Comparison of ENCODE assay signal across 14 cellular contexts in the genomic region with DNA sequence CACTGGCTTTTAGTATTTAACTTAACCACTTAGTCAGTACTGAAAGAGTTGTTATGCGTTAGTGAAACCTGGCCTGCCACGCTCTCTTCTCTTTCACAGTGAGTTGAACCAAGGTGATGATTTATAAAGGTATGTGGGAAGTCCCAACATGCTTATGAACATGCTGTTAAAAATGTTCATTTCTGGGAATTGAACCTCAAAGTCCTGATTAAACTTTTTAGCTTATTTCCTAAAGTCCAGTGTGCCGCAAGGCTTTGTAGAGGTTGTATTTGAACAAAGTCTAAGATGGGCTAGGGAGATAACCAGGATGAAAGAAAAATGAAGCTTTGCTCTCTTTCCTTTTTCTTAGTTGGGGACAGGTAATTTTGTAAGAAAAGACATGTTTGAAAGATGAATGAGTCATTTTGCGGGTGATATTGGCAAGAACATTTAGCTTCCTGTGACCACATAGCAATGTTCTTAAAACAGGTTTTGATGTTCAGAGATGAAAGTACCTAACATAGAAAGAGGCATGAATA.
DNase-seq lines count a peak whose midpoint lies in the region; ATAC-seq and TF ChIP-seq lines count a peak whose summit lies in the region.
"Had no signal": no experiment of that assay in that cellular context is flagged by ENCODE, and none has a peak within 500 bp of the region (broad histone marks: within the 10 kb centered on the region; RNA-seq: fewer than 3 reads in every experiment).

No MANE protein-coding gene starts in this region.

- peak overlapping the region; percentile 70 for H3K27ac Mint-ChIP-seq in activated naive CD8-positive, alpha-beta T cell
- H3K27ac Mint-ChIP-seq: immature natural killer cell; T-helper 1 cell treated with Interleukin-12 subunit alpha and Interleukin-12 subunit beta and Interleukin-4 antibody, amounts not matched to agents 30 μg/mL and 1 μg/mL, for 36 hours had no signal

- no peak overlapping the region for H3K27ac ChIP-seq in OCI-LY7 (ENCODE audit: low read depth, low read length, poor library complexity, severe bottlenecking)

- H3K36me3 ChIP-seq in OCI-LY7 (ENCODE audit: insufficient read depth, low read length): no peaks in the 10 kb centered on the region

- peak; percentile 95 for ATAC-seq in GM18502 (IDR thresholded peaks at IDR 0.05; ENCODE audit: poor library complexity, unreplicated experiment)
- ATAC-seq in GM21367 (IDR thresholded peaks at IDR 0.05; ENCODE audit: unreplicated experiment): peak; percentile 83
- peak; percentile 92 for ATAC-seq in HG03135 (IDR thresholded peaks at IDR 0.05; ENCODE audit: unreplicated experiment)

- no peaks in the 10 kb centered on the region for H3K79me2 ChIP-seq in OCI-LY7 (ENCODE audit: insufficient read depth, low read depth, low read length)

- H3K4me3 ChIP-seq in OCI-LY7 (ENCODE audit: low read depth, low read length, poor library complexity, severe bottlenecking): no peak overlapping the region

- POLR2A ChIA-PET in OCI-LY7 (lab: Charles Lee): interaction anchor here (0.6 kb wide), 1 partner anchor 1887 kb away, joined by 5 read pairs; no protein-coding TSS in a partner anchor

- no peaks in the 10 kb centered on the region for H3K4me1 ChIP-seq in OCI-LY7 (ENCODE audit: insufficient read depth, low read length, poor library complexity, severe bottlenecking)

- no peaks in the 10 kb centered on the region for H3K36me3 Mint-ChIP-seq in activated naive CD8-positive, alpha-beta T cell
- H3K36me3 Mint-ChIP-seq: immature natural killer cell had no signal

- no peak for DNase-seq in HuH-7.5 (ENCODE audit: low spot score)
- DNase-seq in OCI-LY7 (ENCODE audit: low spot score): no peak
- no peak for DNase-seq in KBM-7
- no peak for DNase-seq in NCI-H1417 (lab: John Stamatoyannopoulos, UW)
- DNase-seq: central memory CD4-positive, alpha-beta T cell; DMS53; immature natural killer cell; Karpas-422; substantia nigra had no signal

- no peaks in the 10 kb centered on the region for H3K27me3 Mint-ChIP-seq in activated naive CD8-positive, alpha-beta T cell

- H3K4me1 Mint-ChIP-seq in activated naive CD8-positive, alpha-beta T cell (ENCODE audit: low read depth): peaks cover 7% of the 10 kb centered on the region
- H3K4me1 Mint-ChIP-seq: immature natural killer cell had no signal

- H3K9me3 Mint-ChIP-seq in activated naive CD8-positive, alpha-beta T cell (ENCODE audit: low read depth): no peaks in the 10 kb centered on the region
- H3K9me3 Mint-ChIP-seq: T-helper 1 cell treated with Interleukin-12 subunit alpha and Interleukin-12 subunit beta and Interleukin-4 antibody, amounts not matched to agents 30 μg/mL and 1 μg/mL, for 36 hours had no signal

- no peak for TF ChIP-seq CTCF in OCI-LY7 (conservative IDR thresholded peaks at IDR 0.05; ENCODE audit: low read length)

- BruUV-seq in OCI-LY7 (replicated peaks; lab: Mats Ljungman, UMichigan): no TSS peak

- CTCF ChIA-PET in OCI-LY7 (lab: Charles Lee; ENCODE audit: unreplicated experiment): no interaction called here

- H3K9me2 ChIP-seq in OCI-LY7 (ENCODE audit: insufficient read depth, low read length): no peaks in the 10 kb centered on the region

- H2AFZ ChIP-seq in OCI-LY7 (ENCODE audit: low read length): no peak overlapping the region

- intact Hi-C loops in OCI-LY7 (cut with micrococcal nuclease; ENCODE audit: unreplicated experiment): no loop called here

- in situ Hi-C loops in KBM-7 (cut with MboI; ENCODE audit: low pct_unique_long_range_greater_than_20kb, low sequenced_read_pairs): no loop called here

- no peak overlapping the region for H3K4me2 ChIP-seq in OCI-LY7 (ENCODE audit: low read length)

- H4K20me1 ChIP-seq in OCI-LY7 (ENCODE audit: insufficient read depth, low read length): no peaks in the 10 kb centered on the region

- no peaks in the 10 kb centered on the region for H3K9me3 ChIP-seq in OCI-LY7 (ENCODE audit: low read length)

- no peak overlapping the region for H3K4me3 Mint-ChIP-seq in activated naive CD8-positive, alpha-beta T cell
- H3K4me3 Mint-ChIP-seq: immature natural killer cell; T-helper 1 cell treated with Interleukin-12 subunit alpha and Interleukin-12 subunit beta and Interleukin-4 antibody, amounts not matched to agents 30 μg/mL and 1 μg/mL, for 36 hours had no signal
